8 cellular contexts compared by ENCODE assay signal in the genomic region with DNA sequence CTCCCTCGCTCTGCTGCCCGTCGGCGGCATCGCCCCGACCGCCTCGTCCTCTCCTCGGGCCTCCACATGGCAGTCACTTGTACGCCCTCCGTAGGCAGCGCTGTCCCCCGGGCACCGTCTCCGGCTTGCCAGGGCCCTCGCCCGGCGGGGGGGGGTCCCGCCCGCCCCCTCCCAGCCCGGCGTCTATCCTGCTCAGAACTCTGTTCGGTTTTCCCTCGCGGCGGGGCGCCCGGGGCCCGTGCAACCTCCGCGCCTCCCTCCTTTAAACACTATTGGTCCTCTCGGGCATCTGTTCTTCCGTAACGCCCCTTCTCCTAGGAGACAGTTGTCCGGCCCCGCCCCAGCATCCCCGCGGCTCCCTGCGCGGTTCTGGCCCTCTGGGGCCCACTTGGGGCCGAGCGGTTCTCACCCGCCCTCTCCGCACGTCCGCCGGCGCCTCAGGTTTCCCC. TPM values are rescaled to one million over a fixed set of nuclear protein-coding genes. Genes with fewer than 3 reads are reported as not detected.
DNase-seq lines count a peak whose midpoint lies in the region; ATAC-seq and TF ChIP-seq lines count a peak whose summit lies in the region.

No MANE protein-coding gene starts in this region.

- peak overlapping the region; percentile 89 for H3K27ac Mint-ChIP-seq in activated CD8-positive, alpha-beta memory T cell treated with anti-CD3 and anti-CD28 coated beads, Interleukin-2, amount 10 ng/mL, durations not matched to agents 7 days and 5 days
- no peak overlapping the region for H3K27ac Mint-ChIP-seq in endothelial cell (ENCODE audit: unreplicated experiment)

- peak; percentile 49 for ATAC-seq in GM19438 (IDR thresholded peaks at IDR 0.05; ENCODE audit: low read depth, unreplicated experiment)
- peak; percentile 67 for ATAC-seq in HG03571 (IDR thresholded peaks at IDR 0.05; ENCODE audit: unreplicated experiment)
- ATAC-seq in activated CD8-positive, alpha-beta memory T cell treated with anti-CD3 and anti-CD28 coated beads, Interleukin-2, amount 10 ng/mL, durations not matched to agents 7 days and 5 days, result peak; percentile 73

- H3K4me3 ChIP-seq in mononuclear cell (ENCODE audit: low read length), result peak overlapping the region; percentile 80

- no peak for TF ChIP-seq CTCF in endothelial cell (IDR thresholded peaks at IDR 0.05; ENCODE audit: unreplicated experiment)

- H3K9me3 Mint-ChIP-seq in activated CD8-positive, alpha-beta memory T cell treated with anti-CD3 and anti-CD28 coated beads, Interleukin-2, amount 10 ng/mL, durations not matched to agents 7 days and 5 days (ENCODE audit: low read depth), result no peaks in the 10 kb centered on the region
- no peaks in the 10 kb centered on the region for H3K9me3 Mint-ChIP-seq in endothelial cell (ENCODE audit: unreplicated experiment)

- H3K27me3 Mint-ChIP-seq in activated CD8-positive, alpha-beta memory T cell treated with anti-CD3 and anti-CD28 coated beads, Interleukin-2, amount 10 ng/mL, durations not matched to agents 7 days and 5 days, result no peaks in the 10 kb centered on the region
- H3K27me3 Mint-ChIP-seq in endothelial cell (ENCODE audit: unreplicated experiment), result peaks cover 9% of the 10 kb centered on the region

- peaks cover 11% of the 10 kb centered on the region for H3K4me1 ChIP-seq in mononuclear cell (ENCODE audit: insufficient read depth, low read length)

- CTCF ChIA-PET in activated CD8-positive, alpha-beta memory T cell treated with anti-CD3 and anti-CD28 coated beads, Interleukin-2, amount 10 ng/mL, durations not matched to agents 7 days and 5 days (lab: Charles Lee), result interaction anchor here (1.2 kb wide), 1 partner anchor 94 kb away, joined by 5 read pairs; no protein-coding TSS in a partner anchor

- H3K36me3 Mint-ChIP-seq in activated CD8-positive, alpha-beta memory T cell treated with anti-CD3 and anti-CD28 coated beads, Interleukin-2, amount 10 ng/mL, durations not matched to agents 7 days and 5 days, result peaks cover 12% of the 10 kb centered on the region
- H3K36me3 Mint-ChIP-seq in endothelial cell (ENCODE audit: low read depth, unreplicated experiment), result peaks cover 24% of the 10 kb centered on the region

- no peaks in the 10 kb centered on the region for H3K27me3 ChIP-seq in mononuclear cell (ENCODE audit: insufficient read depth, low read length)

- H3K4me1 Mint-ChIP-seq in activated CD8-positive, alpha-beta memory T cell treated with anti-CD3 and anti-CD28 coated beads, Interleukin-2, amount 10 ng/mL, durations not matched to agents 7 days and 5 days, result peaks cover 21% of the 10 kb centered on the region
- H3K4me1 Mint-ChIP-seq in endothelial cell (ENCODE audit: unreplicated experiment), result peaks cover 37% of the 10 kb centered on the region

- DNase-seq in CD1c-positive myeloid dendritic cell (ENCODE audit: extremely low spot score) (peak; percentile 75), NOMO-1 (lab: John Stamatoyannopoulos, UW; ENCODE audit: unreplicated experiment in 2 of 2) (peak; percentile 74 to 75), endothelial cell (ENCODE audit: low spot score) (peak; percentile 33)
- peak; percentile 85 for DNase-seq in activated CD8-positive, alpha-beta memory T cell treated with anti-CD3 and anti-CD28 coated beads, Interleukin-2, amount 10 ng/mL, durations not matched to agents 7 days and 5 days
- DNase-seq in stimulated activated CD8-positive, alpha-beta memory T cell treated with anti-CD3 and anti-CD28 coated beads, Interleukin-15, amount 100 ng/mL, for 48 hours (ENCODE audit: low read depth in 2 of 2), result peak; percentile 59

- no peaks in the 10 kb centered on the region for H3K9me3 ChIP-seq in mononuclear cell (ENCODE audit: low read depth, low read length)

- peak overlapping the region; percentile 85 for H3K4me3 Mint-ChIP-seq in activated CD8-positive, alpha-beta memory T cell treated with anti-CD3 and anti-CD28 coated beads, Interleukin-2, amount 10 ng/mL, durations not matched to agents 7 days and 5 days
- H3K4me3 Mint-ChIP-seq in endothelial cell (ENCODE audit: unreplicated experiment), result peak overlapping the region; percentile 89

RNA-seq across cellular contexts. Expression of gene ODF2, which starts 0.8 kb away (rescaled TPM):
- total RNA-seq in activated CD8-positive, alpha-beta memory T cell treated with anti-CD3 and anti-CD28 coated beads, Interleukin-2, amount 10 ng/mL, durations not matched to agents 7 days and 5 days, result 10 to 100 TPM; 71.8 to 82.7 TPM
- 83.8 TPM for total RNA-seq in endothelial cell (ENCODE audit: unreplicated experiment)
- total RNA-seq in mononuclear cell, result 18.1 TPM

RNA-seq across cellular contexts. Expression of gene CERCAM, which starts 36.0 kb away (rescaled TPM):
- total RNA-seq in activated CD8-positive, alpha-beta memory T cell treated with anti-CD3 and anti-CD28 coated beads, Interleukin-2, amount 10 ng/mL, durations not matched to agents 7 days and 5 days, result 10 to 100 TPM in 1 of 2 experiments, 1 to 10 TPM in 1; 5.2 to 12.2 TPM
- 27.9 TPM for total RNA-seq in endothelial cell (ENCODE audit: unreplicated experiment)
- total RNA-seq in mononuclear cell, result 1.8 TPM

RNA-seq across cellular contexts. Expression of gene GLE1, which starts 47.9 kb away (rescaled TPM):
- 10 to 100 TPM; 51.0 to 55.7 TPM for total RNA-seq in activated CD8-positive, alpha-beta memory T cell treated with anti-CD3 and anti-CD28 coated beads, Interleukin-2, amount 10 ng/mL, durations not matched to agents 7 days and 5 days
- total RNA-seq in endothelial cell (ENCODE audit: unreplicated experiment) (17.5 TPM), mononuclear cell (12.7 TPM)

Comparison
In these comparisons a context has a peak if more than half of its experiments do, and no peak if none do; other contexts are left out.
1. Peak in every context shown above with its lines: DNase-seq, ATAC-seq and H3K4me3 ChIP-seq.
2. DNase-seq: peak in every context shown above with its lines; median percentile 85 in activated CD8-positive, alpha-beta memory T cell treated with anti-CD3 and anti-CD28 coated beads, Interleukin-2, amount 10 ng/mL, durations not matched to agents 7 days and 5 days; 75 in CD1c-positive myeloid dendritic cell; 74 in NOMO-1; 59 in stimulated activated CD8-positive, alpha-beta memory T cell treated with anti-CD3 and anti-CD28 coated beads, Interleukin-15, amount 100 ng/mL, for 48 hours; 33 in endothelial cell.